In the genomic region with DNA sequence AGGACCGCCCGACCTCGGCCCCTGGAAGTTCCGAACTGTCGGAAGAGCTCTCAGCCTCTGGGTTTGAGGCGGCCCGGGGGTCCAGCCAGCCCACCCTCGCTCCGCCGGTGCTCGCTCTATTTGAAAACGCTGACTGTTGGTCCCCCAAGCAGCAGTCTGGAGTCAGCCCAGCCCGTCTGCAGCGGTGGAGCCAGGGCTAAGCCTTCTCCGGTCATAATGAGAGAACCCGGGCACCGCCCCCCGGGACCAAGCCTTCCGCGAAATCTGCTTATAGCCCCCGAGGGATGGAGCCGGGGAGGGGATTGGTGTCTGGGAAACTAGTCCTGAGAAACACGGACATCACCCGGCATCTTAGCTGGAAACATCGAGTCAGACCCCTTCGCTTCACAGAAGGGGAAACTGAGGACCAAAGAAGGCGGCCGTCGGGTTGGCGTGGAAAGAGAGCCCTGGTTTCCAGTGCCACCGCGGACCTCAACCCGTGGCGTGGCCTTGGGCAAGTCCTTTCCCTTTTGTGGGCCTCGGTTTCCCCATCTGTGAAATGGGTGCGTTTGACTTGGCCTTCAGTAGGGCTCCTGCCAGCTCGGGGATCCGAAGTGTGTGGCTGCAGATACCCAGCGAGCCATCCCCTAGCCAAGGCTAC, we compare ENCODE assay signal across 8 cellular contexts. TPM values are rescaled to one million over a fixed set of nuclear protein-coding genes. Genes with fewer than 3 reads are reported as not detected.
DNase-seq lines count a peak whose midpoint lies in the region; ATAC-seq and TF ChIP-seq lines count a peak whose summit lies in the region.

No MANE protein-coding gene starts in this region.

- intact Hi-C loops in activated naive CD4-positive, alpha-beta T cell treated with anti-CD3 and anti-CD28 coated beads for 36 hours (cut with micrococcal nuclease) = loop anchor here (5.0 kb wide), 1 partner anchor 33 kb away; no protein-coding TSS in a partner anchor
- intact Hi-C loops in lower leg skin (cut with DNase I; ENCODE audit: low total_unique reads) = no loop called here
- intact Hi-C loops in thyroid gland (cut with DNase I) = no loop called here

- no peaks in the 10 kb centered on the region for H3K9me3 Mint-ChIP-seq in activated naive CD4-positive, alpha-beta T cell treated with anti-CD3 and anti-CD28 coated beads for 36 hours

- H3K4me3 ChIP-seq in astrocyte of the spinal cord (ENCODE audit: low read depth, low read length) (peak overlapping the region; percentile 83), lower leg skin (ENCODE audit: low read depth, poor library complexity, severe bottlenecking) (peak overlapping the region; percentile 34), thyroid gland (replicated peaks in 1 of 3) (peak overlapping the region in 2 of 3 donors; percentile 60 to 71)

- peaks cover 45% of the 10 kb centered on the region for H3K4me1 Mint-ChIP-seq in activated naive CD4-positive, alpha-beta T cell treated with anti-CD3 and anti-CD28 coated beads for 36 hours (ENCODE audit: low read depth)

- TF ChIP-seq CTCF in astrocyte of the spinal cord (IDR thresholded peaks at IDR 0.05; ENCODE audit: low read depth, low read length) (no peak), lower leg skin (IDR thresholded peaks at IDR 0.05) (no peak), thyroid gland (IDR thresholded peaks at IDR 0.05) (no peak)

- CTCF ChIA-PET in activated naive CD4-positive, alpha-beta T cell treated with anti-CD3 and anti-CD28 coated beads for 36 hours (lab: Charles Lee) = interaction anchor here (0.5 kb wide), 1 partner anchor 545 kb away, joined by 4 read pairs; no protein-coding TSS in a partner anchor

- peaks cover 10% of the 10 kb centered on the region for H3K36me3 Mint-ChIP-seq in activated naive CD4-positive, alpha-beta T cell treated with anti-CD3 and anti-CD28 coated beads for 36 hours (ENCODE audit: low read depth)

- peak overlapping the region; percentile 74 for H3K27ac Mint-ChIP-seq in activated naive CD4-positive, alpha-beta T cell treated with anti-CD3 and anti-CD28 coated beads for 36 hours

- no peaks in the 10 kb centered on the region for H3K36me3 ChIP-seq in thyroid gland

- H3K4me1 ChIP-seq in thyroid gland = peaks cover 0 to 11% of the 10 kb centered on the region in 2 donors

- peak overlapping the region in 2 of 3 donors; percentile 61 to 73 for H3K27ac ChIP-seq in thyroid gland

- peaks cover 13% of the 10 kb centered on the region for H3K27me3 Mint-ChIP-seq in activated naive CD4-positive, alpha-beta T cell treated with anti-CD3 and anti-CD28 coated beads for 36 hours (ENCODE audit: low read depth)

- in situ Hi-C loops in astrocyte of the spinal cord (cut with HindIII; ENCODE audit: low sequenced_read_pairs) = no loop called here

- no peak for DNase-seq in activated naive CD4-positive, alpha-beta T cell treated with anti-CD3 and anti-CD28 coated beads for 36 hours
- no peak for DNase-seq in activated naive CD4-positive, alpha-beta T cell (lab: John Stamatoyannopoulos, UW)
- no peak for DNase-seq in astrocyte of the spinal cord (ENCODE audit: low read depth, low spot score)
- DNase-seq in lower leg skin (ENCODE audit: low spot score in 2 of 2) = no peak
- DNase-seq in thyroid gland = no peak
- no peak for DNase-seq in NCI-H446 (lab: John Stamatoyannopoulos, UW)
- DNase-seq in OCI-M2 (lab: John Stamatoyannopoulos, UW; ENCODE audit: unreplicated experiment) = no peak

- peak overlapping the region; percentile 89 for H3K4me3 Mint-ChIP-seq in activated naive CD4-positive, alpha-beta T cell treated with anti-CD3 and anti-CD28 coated beads for 36 hours

- H3K9me3 ChIP-seq in thyroid gland = no peaks in the 10 kb centered on the region

- H3K27me3 ChIP-seq in thyroid gland = no peaks in the 10 kb centered on the region

- 15% methylated on average over 38 of the region's 39 CpGs for WGBS in lower leg skin, 2 donors
- 15 to 32% methylated on average over 5 to 38 of the region's 39 CpGs for WGBS in thyroid gland, 2 donors

- TF ChIP-seq POLR2A in lower leg skin (IDR thresholded peaks at IDR 0.05) (no peak), thyroid gland (IDR thresholded peaks at IDR 0.05) (no peak)

- ATAC-seq in GM21367 (IDR thresholded peaks at IDR 0.05; ENCODE audit: unreplicated experiment) = no peak

RNA-seq across cellular contexts. Expression of gene ADAM19, which starts 1.0 kb away (rescaled TPM):
- total RNA-seq in activated naive CD4-positive, alpha-beta T cell treated with anti-CD3 and anti-CD28 coated beads for 36 hours = 10 to 100 TPM; 37.3 to 39.3 TPM
- total RNA-seq in lower leg skin (1 to 10 TPM in 2 of 4 donors, under 1 TPM in 2; 0.68 to 1.7 (median 1.0) TPM), thyroid gland (10 to 100 TPM in 2 of 4 donors, 1 to 10 TPM in 2; 6.4 to 15.2 (median 10.0) TPM)
